In the genomic region with DNA sequence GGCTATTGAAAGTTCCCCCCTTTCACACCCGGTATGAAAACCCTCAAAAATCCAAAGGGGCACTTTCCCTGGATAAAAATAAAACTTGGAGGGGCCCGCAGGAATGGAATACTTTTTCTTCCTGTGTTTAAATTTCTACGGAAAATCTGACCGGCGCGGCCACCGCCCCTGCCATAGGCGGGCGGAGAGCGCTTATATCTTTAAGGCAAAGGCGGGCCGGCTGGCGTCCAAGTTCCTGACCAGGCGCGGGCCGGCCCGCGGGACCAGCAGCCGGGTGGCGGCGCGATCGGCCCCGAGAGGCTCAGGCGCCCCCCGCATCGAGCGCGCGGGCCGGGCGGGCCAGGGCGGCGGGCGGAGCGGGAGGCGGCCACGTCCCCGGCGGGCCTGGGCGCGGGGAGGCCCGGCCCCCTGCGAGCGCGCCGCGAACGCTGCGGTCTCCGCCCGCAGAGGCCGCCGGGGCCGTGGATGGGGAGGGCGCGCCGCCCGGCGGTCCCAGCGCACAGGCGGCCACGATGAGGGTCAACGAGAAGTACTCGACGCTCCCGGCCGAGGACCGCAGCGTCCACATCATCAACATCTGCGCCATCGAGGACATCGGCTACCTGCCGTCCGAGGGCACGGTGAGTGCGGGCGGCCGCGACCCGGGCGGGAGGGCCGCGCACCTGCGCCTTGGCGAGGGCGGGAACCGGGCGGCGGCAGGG, we compare ENCODE assay signal across 8 cellular contexts. TPM values are rescaled to one million over a fixed set of nuclear protein-coding genes. Genes with fewer than 3 reads are reported as not detected.
DNase-seq lines count a peak whose midpoint lies in the region; ATAC-seq and TF ChIP-seq lines count a peak whose summit lies in the region.
"Had no signal": no experiment of that assay in that cellular context is flagged by ENCODE, and none has a peak within 500 bp of the region (broad histone marks: within the 10 kb centered on the region; RNA-seq: fewer than 3 reads in every experiment).

A gene (plus strand): TSS at position 223 of the 701 bp plus-strand sequence. CDS start 290 bp downstream, at position 513.

- no peak for ATAC-seq in upper lobe of left lung (ENCODE audit: low FRiP score in 2 of 2)
- no peak for ATAC-seq in GM18505 (IDR thresholded peaks at IDR 0.05; ENCODE audit: unreplicated experiment)
- ATAC-seq in GM18858 (IDR thresholded peaks at IDR 0.05; ENCODE audit: unreplicated experiment), result no peak
- no peak for ATAC-seq in HG03571 (IDR thresholded peaks at IDR 0.05; ENCODE audit: unreplicated experiment)

- H3K36me3 ChIP-seq in NT2/D1 (ENCODE audit: insufficient read depth, insufficient read length, low read length) (no peaks in the 10 kb centered on the region), esophagus muscularis mucosa (no peaks in the 10 kb centered on the region), mesendoderm (ENCODE audit: control insufficient read depth, insufficient read depth, low read length) (no peaks in the 10 kb centered on the region), upper lobe of left lung (no peaks in the 10 kb centered on the region)

- H4K8ac ChIP-seq in mesendoderm (ENCODE audit: low read depth, low read length), result no peak within 1 kb of the TSS

- peak within 1 kb of the TSS; percentile 25 for H3K56ac ChIP-seq in mesendoderm (ENCODE audit: low read length)

- peak within 1 kb of the TSS; percentile 43 for H3K4me3 ChIP-seq in NT2/D1 (ENCODE audit: insufficient read length, low read depth)
- H3K4me3 ChIP-seq in esophagus muscularis mucosa, result peak within 1 kb of the TSS; percentile 33 to 52 (median 40)
- no peak within 1 kb of the TSS for H3K4me3 ChIP-seq in mesendoderm (ENCODE audit: low read length)
- peak within 1 kb of the TSS in 3 of 4 donors; percentile 22 to 39 (median 38) for H3K4me3 ChIP-seq in upper lobe of left lung

- H3K4me2 ChIP-seq in mesendoderm (ENCODE audit: low read length), result peak within 1 kb of the TSS; percentile 50

- H3K27ac ChIP-seq in esophagus muscularis mucosa (replicated peaks in 1 of 4) (peak within 1 kb of the TSS; percentile 33 to 58 (median 48)), mesendoderm (ENCODE audit: low read depth, low read length) (no peak within 1 kb of the TSS), upper lobe of left lung (peak within 1 kb of the TSS in 1 of 4 donors; percentile 5)

- TF ChIP-seq CTCF in esophagus muscularis mucosa (IDR thresholded peaks at IDR 0.05) (no peak), upper lobe of left lung (IDR thresholded peaks at IDR 0.05) (no peak)

- H3K18ac ChIP-seq in mesendoderm (ENCODE audit: low read length), result no peak within 1 kb of the TSS

- TF ChIP-seq POLR2A in esophagus muscularis mucosa (IDR thresholded peaks at IDR 0.05; ENCODE audit: low read depth) (no peak), upper lobe of left lung (IDR thresholded peaks at IDR 0.05) (no peak), GM18505 (IDR thresholded peaks at IDR 0.05; ENCODE audit: borderline replicate concordance, extremely low read depth, insufficient read depth, insufficient read length) (no peak)

- H3K79me1 ChIP-seq in mesendoderm (ENCODE audit: low read length), result no peaks in the 10 kb centered on the region

- H3K27me3 ChIP-seq in NT2/D1 (ENCODE audit: insufficient read depth, insufficient read length), result peaks cover 77% of the 10 kb centered on the region
- H3K27me3 ChIP-seq in esophagus muscularis mucosa, result peaks cover 0 to 77% (median 12%) of the 10 kb centered on the region in 4 donors
- peaks cover 22% of the 10 kb centered on the region for H3K27me3 ChIP-seq in mesendoderm (ENCODE audit: insufficient read depth, low read length, poor library complexity)
- H3K27me3 ChIP-seq in upper lobe of left lung, result peaks cover 0 to 15% (median 5%) of the 10 kb centered on the region in 4 donors

- no peak within 1 kb of the TSS for H4K5ac ChIP-seq in mesendoderm (ENCODE audit: low read length)

- H3K79me2 ChIP-seq in mesendoderm (ENCODE audit: control insufficient read depth, insufficient read depth, low read length), result no peaks in the 10 kb centered on the region

- H2AK5ac ChIP-seq in mesendoderm (ENCODE audit: low read length), result no peak within 1 kb of the TSS

- peaks cover 5% of the 10 kb centered on the region for H3K4me1 ChIP-seq in NT2/D1 (ENCODE audit: insufficient read depth, insufficient read length)
- peaks cover 0 to 22% (median 10%) of the 10 kb centered on the region in 4 donors for H3K4me1 ChIP-seq in esophagus muscularis mucosa
- H3K4me1 ChIP-seq in mesendoderm (ENCODE audit: control insufficient read depth, low read depth, low read length), result no peaks in the 10 kb centered on the region
- peaks cover 0 to 18% (median 4%) of the 10 kb centered on the region in 4 donors for H3K4me1 ChIP-seq in upper lobe of left lung

- H2BK15ac ChIP-seq in mesendoderm (replicated peaks; ENCODE audit: low read depth), result no peak within 1 kb of the TSS

- H2BK5ac ChIP-seq in mesendoderm (ENCODE audit: low read length), result no peak within 1 kb of the TSS

- intact Hi-C loops in esophagus muscularis mucosa (cut with DNase I), result no loop called here

- H3K9me3 ChIP-seq in NT2/D1 (ENCODE audit: insufficient read depth, low read length), result no peaks in the 10 kb centered on the region
- no peaks in the 10 kb centered on the region for H3K9me3 ChIP-seq in esophagus muscularis mucosa
- H3K9me3 ChIP-seq in upper lobe of left lung, result no peaks in the 10 kb centered on the region

- no peak within 1 kb of the TSS for H3K4ac ChIP-seq in mesendoderm (ENCODE audit: low read depth, low read length)

- no peak within 1 kb of the TSS for H3K23ac ChIP-seq in mesendoderm (ENCODE audit: low read length)

- peak within 1 kb of the TSS; percentile 64 for H3K9ac ChIP-seq in NT2/D1 (ENCODE audit: insufficient read length, low read depth)
- H3K9ac ChIP-seq in mesendoderm (ENCODE audit: low read length), result no peak within 1 kb of the TSS

- WGBS in esophagus muscularis mucosa, result 0% methylated on average over 7 of the region's 90 CpGs
- no CpG with 5 or more reads among the region's 90 CpGs for WGBS in mesendoderm (ENCODE audit: extremely low coverage, insufficient coverage, low lambda C conversion rate)
- WGBS in upper lobe of left lung, 2 donors, result 0 to 1% methylated on average over 26 of the region's 90 CpGs

- TF ChIP-seq EP300 in esophagus muscularis mucosa (IDR thresholded peaks at IDR 0.05), result no peak
- no peak for TF ChIP-seq EP300 in upper lobe of left lung (IDR thresholded peaks at IDR 0.05)

- DNase-seq in NT2/D1 (ENCODE audit: low read depth, low spot score), result no peak
- DNase-seq in esophagus muscularis mucosa (ENCODE audit: extremely low spot score), result no peak
- DNase-seq in mesendoderm, result no peak
- DNase-seq in upper lobe of left lung, result peak in 1 of 2 donors; percentile 84
- DNase-seq: NCI-H1417 treated with DMSO at 0.1 percent for 48 hours had no signal

- H2BK120ac ChIP-seq in mesendoderm (ENCODE audit: low read depth, low read length), result no peak within 1 kb of the TSS

RNA-seq across cellular contexts. Expression of the gene that starts here (rescaled TPM):
- total RNA-seq in esophagus muscularis mucosa, result 100 to 1,000 TPM in 1 of 4 donors, 10 to 100 TPM in 3; 25.3 to 107 (median 48.8) TPM
- 0.32 TPM for polyA plus RNA-seq in mesendoderm (2013, experiment 1 of 2)
- polyA plus RNA-seq in mesendoderm (2013, experiment 2 of 2), result 0.34 TPM
- 10 to 100 TPM in 2 of 6 donors, 1 to 10 TPM in 4; 4.8 to 13.2 (median 7.2) TPM for total RNA-seq in upper lobe of left lung
